ENCODE assay signal across 1 cellular context in genomic region chr19:41229338-41229737, GRCh38. TPM values are rescaled to one million over a fixed set of nuclear protein-coding genes. Genes with fewer than 3 reads are reported as not detected.
"Had no signal": no experiment of that assay in that cellular context is flagged by ENCODE, and none has a peak within 500 bp of the region (broad histone marks: within the 10 kb centered on the region; RNA-seq: fewer than 3 reads in every experiment).

No MANE protein-coding gene starts in this region.

RNA-seq across cellular contexts. Expression of gene AXL, which starts 10.3 kb away (rescaled TPM):
- total RNA-seq: natural killer cell treated with Interleukin-12 subunit alpha and Interleukin-12 subunit beta and Interleukin-15 and Interleukin-18, amount 100 ng/mL, for 72 hours had no signal

RNA-seq across cellular contexts. Expression of gene CYP2S1, which starts 36.3 kb away (rescaled TPM):
- total RNA-seq: natural killer cell treated with Interleukin-12 subunit alpha and Interleukin-12 subunit beta and Interleukin-15 and Interleukin-18, amount 100 ng/mL, for 72 hours had no signal
